10 cellular contexts compared by ENCODE assay signal in the genomic region with DNA sequence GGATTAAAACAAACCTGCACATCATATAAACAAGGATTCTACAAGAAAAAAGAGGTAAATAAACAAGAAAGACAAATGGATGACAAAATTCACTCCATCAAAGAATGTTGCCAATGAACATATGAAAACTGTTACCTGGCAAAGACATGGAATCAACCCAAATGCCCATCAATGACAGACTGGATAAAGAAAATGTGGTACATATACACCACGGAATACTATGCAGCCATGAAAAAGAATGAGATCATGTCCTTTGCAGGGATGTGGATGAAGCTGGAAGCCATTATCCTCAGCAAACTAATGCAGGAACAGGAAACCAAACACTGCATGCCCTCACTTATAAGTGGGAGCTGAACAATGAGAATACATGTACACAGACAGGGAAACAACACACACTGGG. TPM values are rescaled to one million over a fixed set of nuclear protein-coding genes. Genes with fewer than 3 reads are reported as not detected.
"Had no signal": no experiment of that assay in that cellular context is flagged by ENCODE, and none has a peak within 500 bp of the region (broad histone marks: within the 10 kb centered on the region; RNA-seq: fewer than 3 reads in every experiment).

No MANE protein-coding gene starts in this region.

RNA-seq across cellular contexts. Expression of a gene that starts 4.6 kb away (rescaled TPM):
- total RNA-seq: stomach, subcutaneous adipose tissue, suprapubic skin, thyroid gland, transverse colon, upper lobe of left lung, upper lobe of right lung, ureter, urinary bladder, vagina had no signal
- polyA plus RNA-seq: stomach, urinary bladder had no signal
